Comparison of ENCODE assay signal across 10 cellular contexts in the genomic region with DNA sequence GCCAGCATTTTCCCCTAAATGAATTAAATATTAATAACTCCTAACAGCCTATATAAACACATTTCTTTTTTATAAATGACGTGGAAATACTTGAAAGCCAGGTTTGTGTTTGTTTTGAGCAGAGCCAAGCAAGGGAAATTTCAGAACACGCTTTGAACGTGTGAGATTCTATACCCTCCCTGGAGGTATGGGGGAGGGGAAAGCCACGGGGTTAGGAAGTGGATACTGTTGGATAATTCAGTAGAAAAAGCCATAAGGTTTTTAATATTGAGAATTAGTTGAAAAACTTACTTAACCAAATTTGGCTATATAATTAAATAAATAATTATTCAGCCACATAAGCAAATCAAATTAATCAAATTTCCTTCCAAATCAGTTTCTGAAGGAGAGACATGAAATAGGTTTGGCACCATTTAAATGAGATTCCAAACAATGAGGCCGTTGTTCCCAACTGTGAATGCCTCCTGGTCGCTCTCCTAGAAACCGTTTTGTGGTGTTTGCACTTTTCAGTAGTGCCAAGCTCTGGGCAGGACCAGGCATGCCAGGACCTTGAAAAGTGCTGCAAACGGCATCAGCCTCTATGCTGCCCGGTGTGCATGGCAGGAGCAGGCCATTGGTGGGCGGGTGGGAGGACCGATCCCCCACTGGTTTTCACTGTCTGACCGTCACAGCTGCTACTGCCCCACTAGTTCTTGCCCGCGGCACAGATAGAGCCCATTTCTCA.
DNase-seq lines count a peak whose midpoint lies in the region; ATAC-seq and TF ChIP-seq lines count a peak whose summit lies in the region.
"Had no signal": no experiment of that assay in that cellular context is flagged by ENCODE, and none has a peak within 500 bp of the region (broad histone marks: within the 10 kb centered on the region; RNA-seq: fewer than 3 reads in every experiment).

No MANE protein-coding gene starts in this region.

- H3K27ac Mint-ChIP-seq in activated T-helper 2 cell treated with anti-CD3 and anti-CD28 coated beads, Interferon-gamma antibody, Interleukin-2, Interleukin-4, amounts not matched to agents 10 μg/mL and 5 μg/mL and 100 μg/mL, durations not matched to agents 14 hours and 24 hours and 36 hours, result no peak overlapping the region

- peaks cover 6% of the 10 kb centered on the region for H3K36me3 Mint-ChIP-seq in activated T-helper 2 cell treated with anti-CD3 and anti-CD28 coated beads, Interferon-gamma antibody, Interleukin-2, Interleukin-4, amounts not matched to agents 10 μg/mL and 5 μg/mL and 100 μg/mL, durations not matched to agents 14 hours and 24 hours and 36 hours (ENCODE audit: low read depth)

- no peaks in the 10 kb centered on the region for H3K9me3 Mint-ChIP-seq in activated T-helper 2 cell treated with anti-CD3 and anti-CD28 coated beads, Interferon-gamma antibody, Interleukin-2, Interleukin-4, amounts not matched to agents 10 μg/mL and 5 μg/mL and 100 μg/mL, durations not matched to agents 14 hours and 24 hours and 36 hours

- no peak for TF ChIP-seq POLR2A in erythroblast (IDR thresholded peaks at IDR 0.05; ENCODE audit: low read length)

- no peaks in the 10 kb centered on the region for H3K27me3 Mint-ChIP-seq in activated T-helper 2 cell treated with anti-CD3 and anti-CD28 coated beads, Interferon-gamma antibody, Interleukin-2, Interleukin-4, amounts not matched to agents 10 μg/mL and 5 μg/mL and 100 μg/mL, durations not matched to agents 14 hours and 24 hours and 36 hours (ENCODE audit: low read depth)

- H3K27ac ChIP-seq in SJCRH30, result no peak overlapping the region

- no peaks in the 10 kb centered on the region for H3K27me3 ChIP-seq in SJCRH30

- no peaks in the 10 kb centered on the region for H3K4me1 ChIP-seq in SJCRH30

- intact Hi-C loops in activated T-helper 2 cell treated with anti-CD3 and anti-CD28 coated beads, Interferon-gamma antibody, Interleukin-2, Interleukin-4, amounts not matched to agents 10 μg/mL and 5 μg/mL and 100 μg/mL, durations not matched to agents 14 hours and 24 hours and 36 hours (cut with micrococcal nuclease), result no loop called here

- H3K9me3 ChIP-seq in SJCRH30 (replicated peaks), result no peaks in the 10 kb centered on the region

- no peak for ATAC-seq in HG02798 (IDR thresholded peaks at IDR 0.05; ENCODE audit: poor library complexity, unreplicated experiment)

- DNase-seq in Ammon's horn (ENCODE audit: low spot score) (peak; percentile 71), NCI-H1436 (lab: John Stamatoyannopoulos, UW) (peak; percentile 52), SJCRH30 (peak; percentile 46 to 63), inferior parietal cortex (ENCODE audit: extremely low spot score) (peak; percentile 52), erythroblast (lab: John Stamatoyannopoulos, UW) (no peak), NCI-H82 treated with DMSO at 0.1 percent for 48 hours (lab: John Stamatoyannopoulos, UW; ENCODE audit: unreplicated experiment) (no peak)
- no peak for DNase-seq in activated T-helper 2 cell treated with anti-CD3 and anti-CD28 coated beads, Interferon-gamma antibody, Interleukin-2, Interleukin-4, amounts not matched to agents 10 μg/mL and 5 μg/mL and 100 μg/mL, durations not matched to agents 14 hours and 24 hours and 36 hours (ENCODE audit: low spot score)
- DNase-seq: ACHN; activated CD4-positive, alpha-beta T cell treated with anti-CD3 and anti-CD28 coated beads, Interleukin-2, amount 50 U/mL, for 1 hour had no signal

- no peak overlapping the region for H3K4me3 Mint-ChIP-seq in activated T-helper 2 cell treated with anti-CD3 and anti-CD28 coated beads, Interferon-gamma antibody, Interleukin-2, Interleukin-4, amounts not matched to agents 10 μg/mL and 5 μg/mL and 100 μg/mL, durations not matched to agents 14 hours and 24 hours and 36 hours (ENCODE audit: low read depth)

- H3K36me3 ChIP-seq in SJCRH30, result no peaks in the 10 kb centered on the region

- H3K4me1 Mint-ChIP-seq in activated T-helper 2 cell treated with anti-CD3 and anti-CD28 coated beads, Interferon-gamma antibody, Interleukin-2, Interleukin-4, amounts not matched to agents 10 μg/mL and 5 μg/mL and 100 μg/mL, durations not matched to agents 14 hours and 24 hours and 36 hours (ENCODE audit: low read depth), result no peaks in the 10 kb centered on the region

- H3K4me3 ChIP-seq in SJCRH30, result peak overlapping the region; percentile 11; the same call in 1 of the 2 replicates

Comparison
In these comparisons a context has a peak if more than half of its experiments do, and no peak if none do; other contexts are left out.
1. DNase-seq: peak in Ammon's horn (single experiment), NCI-H1436 (single experiment), SJCRH30 (2 of 2) and inferior parietal cortex (single experiment); none in erythroblast (0 of 2), activated T-helper 2 cell treated with anti-CD3 and anti-CD28 coated beads, Interferon-gamma antibody, Interleukin-2, Interleukin-4, amounts not matched to agents 10 μg/mL and 5 μg/mL and 100 μg/mL, durations not matched to agents 14 hours and 24 hours and 36 hours (single experiment) and NCI-H82 treated with DMSO at 0.1 percent for 48 hours (single experiment).